Comparison of ENCODE assay signal across 1 cellular context in genomic region chr5:73152411-73153388, GRCh38.
TF ChIP-seq lines count a peak whose summit lies in the region.

No MANE protein-coding gene starts in this region.

TF ChIP-seq in HepG2, 621 proteins besides CTCF, POLR2A, EP300 and RAD21 (continued from another document):
- TF ChIP-seq ESRRA (CRISPR knock-in tag; IDR thresholded peaks at IDR 0.05; ENCODE audit: low read depth) (no peak), ZFP62 (CRISPR knock-in tag; IDR thresholded peaks at IDR 0.05) (no peak), ZNF10 (CRISPR knock-in tag; IDR thresholded peaks at IDR 0.05; ENCODE audit: borderline replicate concordance, low read depth) (no peak)
